24 cellular contexts compared by ENCODE assay signal in the genomic region with DNA sequence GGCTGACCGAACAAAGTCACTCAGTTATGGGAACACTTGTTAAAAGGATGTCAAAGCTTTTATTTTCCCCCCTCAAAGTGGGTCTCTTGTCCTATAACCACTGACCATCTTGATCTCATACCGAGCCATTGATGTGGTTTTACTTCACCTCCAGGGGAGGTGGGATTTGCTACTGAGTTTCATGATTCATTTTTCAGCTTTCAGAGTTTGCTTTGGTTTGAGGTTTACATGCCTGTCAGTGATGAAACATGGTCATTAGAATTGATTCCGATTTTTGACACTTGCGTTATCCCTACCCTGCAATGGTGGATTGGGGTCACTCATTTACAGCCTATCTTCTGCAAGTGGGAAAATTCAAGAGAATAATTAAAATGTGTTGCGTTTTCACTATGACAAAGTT.
"Had no signal": no experiment of that assay in that cellular context is flagged by ENCODE, and none has a peak within 500 bp of the region (broad histone marks: within the 10 kb centered on the region; RNA-seq: fewer than 3 reads in every experiment).

No MANE protein-coding gene starts in this region.

- H3K4me3 Mint-ChIP-seq: dendritic cell treated with granulocyte-macrophage colony-stimulating factor and Interleukin-4, amounts not matched to agents 40 ng/mL and 50 ng/mL, for 4 days; effector memory CD8-positive, alpha-beta T cell; immature natural killer cell; memory B cell; mesothelial cell of epicardium; nephron had no signal

- H3K27me3 ChIP-seq: esophagus squamous epithelium, gastroesophageal sphincter, left lung, right lobe of liver, upper lobe of right lung, vagina had no signal

- ATAC-seq: effector memory CD8-positive, alpha-beta T cell; gastroesophageal sphincter; left lung; lower lobe of right lung; right lobe of liver; upper lobe of right lung had no signal

- H2AFZ ChIP-seq: parathyroid adenoma had no signal

- H3K9me3 Mint-ChIP-seq: dendritic cell treated with granulocyte-macrophage colony-stimulating factor and Interleukin-4, amounts not matched to agents 40 ng/mL and 50 ng/mL, for 4 days; effector memory CD8-positive, alpha-beta T cell; immature natural killer cell had no signal

- H3K36me3 ChIP-seq: esophagus squamous epithelium, gastroesophageal sphincter, left lung, lower lobe of right lung, prostate gland, right lobe of liver, tibial artery, upper lobe of right lung, vagina had no signal

- H3K27ac ChIP-seq: epithelial cell of prostate, esophagus squamous epithelium, gastroesophageal sphincter, left lung, lower lobe of right lung, parathyroid adenoma, prostate gland, right lobe of liver, tibial artery, upper lobe of right lung, vagina had no signal

- DNase-seq: effector memory CD8-positive, alpha-beta T cell; esophagus squamous epithelium; foreskin fibroblast; glutamatergic neuron; immature natural killer cell; left lung; lower lobe of right lung; occipital lobe; retina; right lobe of liver; stimulated activated CD4-positive, alpha-beta T cell treated with anti-CD3 and anti-CD28 coated beads, Interleukin-2, amount 100 ng/mL, for 24 hours; stimulated activated CD4-positive, alpha-beta T cell treated with anti-CD3 and anti-CD28 coated beads, Interleukin-4, amount 100 ng/mL, for 4 hours; stimulated activated naive CD4-positive, alpha-beta T cell; tibial artery; upper lobe of right lung had no signal

- H3K9me3 ChIP-seq: esophagus squamous epithelium, gastroesophageal sphincter, lower lobe of right lung, prostate gland, right lobe of liver, tibial artery, upper lobe of right lung, vagina had no signal

- H3K4me1 Mint-ChIP-seq: memory B cell, mesothelial cell of epicardium had no signal

- H3K4me1 ChIP-seq: left lung, lower lobe of right lung, parathyroid adenoma, prostate gland, tibial artery, upper lobe of right lung, vagina had no signal

- H3K9ac ChIP-seq: parathyroid adenoma had no signal

- H3K4me3 ChIP-seq: esophagus squamous epithelium, gastroesophageal sphincter, left lung, lower lobe of right lung, prostate gland, right lobe of liver, tibial artery, upper lobe of right lung, vagina had no signal

- H3K79me2 ChIP-seq: parathyroid adenoma had no signal

- H3K36me3 Mint-ChIP-seq: immature natural killer cell, memory B cell, mesothelial cell of epicardium had no signal

- H3K27ac Mint-ChIP-seq: dendritic cell treated with granulocyte-macrophage colony-stimulating factor and Interleukin-4, amounts not matched to agents 40 ng/mL and 50 ng/mL, for 4 days; effector memory CD8-positive, alpha-beta T cell; immature natural killer cell; memory B cell; mesothelial cell of epicardium; nephron had no signal
